In genomic region chr6:143688681-143689080, GRCh38 we compare ENCODE assay signal across 13 cellular contexts.
"Had no signal": no experiment of that assay in that cellular context is flagged by ENCODE, and none has a peak within 500 bp of the region (broad histone marks: within the 10 kb centered on the region; RNA-seq: fewer than 3 reads in every experiment).

No MANE protein-coding gene starts in this region.

- H3K36me3 Mint-ChIP-seq: naive B cell had no signal

- ATAC-seq: foreskin keratinocyte; heart left ventricle; stimulated activated memory B cell treated with anti-CD40 and anti-IgM and Interleukin-4, amounts not matched to agents 10 μg/mL and 1 μg/mL and 100 μg/mL, for 72 hours had no signal

- H3K27ac Mint-ChIP-seq: stimulated activated memory B cell treated with anti-CD40 and anti-IgM and Interleukin-4, amounts not matched to agents 10 μg/mL and 1 μg/mL and 100 μg/mL, for 72 hours had no signal

- H3K4me3 Mint-ChIP-seq: naive B cell; stimulated activated memory B cell treated with anti-CD40 and anti-IgM and Interleukin-4, amounts not matched to agents 10 μg/mL and 1 μg/mL and 100 μg/mL, for 72 hours had no signal

- H3K27me3 Mint-ChIP-seq: stimulated activated memory B cell treated with anti-CD40 and anti-IgM and Interleukin-4, amounts not matched to agents 10 μg/mL and 1 μg/mL and 100 μg/mL, for 72 hours had no signal

- H3K4me3 ChIP-seq: colonic mucosa, heart left ventricle, SJSA1, transverse colon had no signal

- DNase-seq: activated CD4-positive, alpha-beta T cell treated with anti-CD3 and anti-CD28 coated beads, Interleukin-2, amount 50 U/mL, for 4 hours; activated CD4-positive, CD25-positive, alpha-beta regulatory T cell treated with anti-CD3 and anti-CD28 coated beads, Interleukin-2, amount 50 U/mL, for 72 hours; activated naive CD4-positive, alpha-beta T cell treated with anti-CD3 and anti-CD28 coated beads, Interleukin-2, amount 50 U/mL, for 16 hours; activated T-cell treated with anti-CD3 and anti-CD28 coated beads for 4 hours; colonic mucosa; foreskin keratinocyte; heart left ventricle; naive B cell; retina; stimulated activated CD4-positive, alpha-beta T cell treated with anti-CD3 and anti-CD28 coated beads, Interleukin-2, amount 100 ng/mL, for 48 hours; transverse colon had no signal

- H3K27me3 ChIP-seq: colonic mucosa, foreskin keratinocyte, heart left ventricle, SJSA1, transverse colon had no signal

- H3K9me3 ChIP-seq: colonic mucosa, SJSA1, transverse colon had no signal

- H3K36me3 ChIP-seq: colonic mucosa, heart left ventricle, transverse colon had no signal

- H3K27ac ChIP-seq: colonic mucosa, foreskin keratinocyte, SJSA1 had no signal
